Comparison of ENCODE assay signal across 17 cellular contexts in genomic region chr10:13327516-13327915, GRCh38.
"Had no signal": no experiment of that assay in that cellular context is flagged by ENCODE, and none has a peak within 500 bp of the region (broad histone marks: within the 10 kb centered on the region; RNA-seq: fewer than 3 reads in every experiment).

No MANE protein-coding gene starts in this region.

- H3K4me3 Mint-ChIP-seq: activated CD4-positive, alpha-beta T cell treated with anti-CD3 and anti-CD28 coated beads, Interleukin-2, amount 10 ng/mL, durations not matched to agents 24 days and 14 days; activated naive CD4-positive, alpha-beta T cell treated with anti-CD3 and anti-CD28 coated beads, Interleukin-2, amount 10 ng/mL, durations not matched to agents 7 days and 5 days; activated T-helper 17 cell treated with anti-CD3 and anti-CD28 coated beads, Interleukin-2, amount 50 U/mL, for 72 hours; central memory CD8-positive, alpha-beta T cell; naive thymus-derived CD8-positive, alpha-beta T cell; stimulated activated naive CD8-positive, alpha-beta T cell treated with anti-CD3 and anti-CD28 coated beads, Interleukin-15, amount 100 ng/mL, for 72 hours had no signal

- DNase-seq: activated CD4-positive, alpha-beta T cell treated with anti-CD3 and anti-CD28 coated beads, Interleukin-2, amount 10 ng/mL, durations not matched to agents 24 days and 14 days; activated naive CD4-positive, alpha-beta T cell treated with anti-CD3 and anti-CD28 coated beads, Interleukin-2, amount 10 ng/mL, durations not matched to agents 7 days and 5 days; activated T-cell treated with anti-CD3 and anti-CD28 coated beads for 4 hours; body of pancreas; hippocampal formation; mucosa of descending colon; naive thymus-derived CD8-positive, alpha-beta T cell; occipital lobe; stimulated activated CD4-positive, alpha-beta T cell treated with anti-CD3 and anti-CD28 coated beads, Interleukin-4, amount 100 ng/mL, for 24 hours; stimulated activated naive CD8-positive, alpha-beta T cell treated with anti-CD3 and anti-CD28 coated beads, Interleukin-15, amount 100 ng/mL, for 72 hours; T-helper 9 cell; testis; WERI-Rb-1 had no signal

- H3K27ac ChIP-seq: body of pancreas, testis, WERI-Rb-1 had no signal

- H3K4me1 Mint-ChIP-seq: activated CD4-positive, alpha-beta T cell treated with anti-CD3 and anti-CD28 coated beads, Interleukin-2, amount 10 ng/mL, durations not matched to agents 24 days and 14 days; activated naive CD4-positive, alpha-beta T cell treated with anti-CD3 and anti-CD28 coated beads, Interleukin-2, amount 10 ng/mL, durations not matched to agents 7 days and 5 days; activated T-helper 17 cell treated with anti-CD3 and anti-CD28 coated beads, Interleukin-2, amount 50 U/mL, for 72 hours; central memory CD8-positive, alpha-beta T cell; stimulated activated naive CD8-positive, alpha-beta T cell treated with anti-CD3 and anti-CD28 coated beads, Interleukin-15, amount 100 ng/mL, for 72 hours had no signal

- ATAC-seq: activated T-helper 17 cell treated with anti-CD3 and anti-CD28 coated beads, Interleukin-2, amount 50 U/mL, for 72 hours; body of pancreas; gastroesophageal sphincter; mucosa of descending colon; naive thymus-derived CD8-positive, alpha-beta T cell; stimulated activated naive CD8-positive, alpha-beta T cell treated with anti-CD3 and anti-CD28 coated beads, Interleukin-15, amount 100 ng/mL, for 72 hours had no signal

- H3K27ac Mint-ChIP-seq: activated CD4-positive, alpha-beta T cell treated with anti-CD3 and anti-CD28 coated beads, Interleukin-2, amount 10 ng/mL, durations not matched to agents 24 days and 14 days; activated naive CD4-positive, alpha-beta T cell treated with anti-CD3 and anti-CD28 coated beads, Interleukin-2, amount 10 ng/mL, durations not matched to agents 7 days and 5 days; activated T-helper 17 cell treated with anti-CD3 and anti-CD28 coated beads, Interleukin-2, amount 50 U/mL, for 72 hours had no signal

- H3K4me3 ChIP-seq: body of pancreas, esophagus muscularis mucosa, gastroesophageal sphincter, mucosa of descending colon, testis had no signal

- H3K9me3 ChIP-seq: body of pancreas, esophagus muscularis mucosa, gastroesophageal sphincter, mucosa of descending colon, testis had no signal

- H3K27me3 ChIP-seq: body of pancreas, esophagus muscularis mucosa, gastroesophageal sphincter, testis had no signal

- H3K9me3 Mint-ChIP-seq: activated naive CD4-positive, alpha-beta T cell treated with anti-CD3 and anti-CD28 coated beads, Interleukin-2, amount 10 ng/mL, durations not matched to agents 7 days and 5 days; activated T-helper 17 cell treated with anti-CD3 and anti-CD28 coated beads, Interleukin-2, amount 50 U/mL, for 72 hours; central memory CD8-positive, alpha-beta T cell; naive thymus-derived CD8-positive, alpha-beta T cell; stimulated activated naive CD8-positive, alpha-beta T cell treated with anti-CD3 and anti-CD28 coated beads, Interleukin-15, amount 100 ng/mL, for 72 hours had no signal

- H3K27me3 Mint-ChIP-seq: activated CD4-positive, alpha-beta T cell treated with anti-CD3 and anti-CD28 coated beads, Interleukin-2, amount 10 ng/mL, durations not matched to agents 24 days and 14 days; activated naive CD4-positive, alpha-beta T cell treated with anti-CD3 and anti-CD28 coated beads, Interleukin-2, amount 10 ng/mL, durations not matched to agents 7 days and 5 days; activated T-helper 17 cell treated with anti-CD3 and anti-CD28 coated beads, Interleukin-2, amount 50 U/mL, for 72 hours; central memory CD8-positive, alpha-beta T cell; naive thymus-derived CD8-positive, alpha-beta T cell; stimulated activated naive CD8-positive, alpha-beta T cell treated with anti-CD3 and anti-CD28 coated beads, Interleukin-15, amount 100 ng/mL, for 72 hours had no signal

- H3K4me1 ChIP-seq: body of pancreas, testis had no signal
